Comparison of ENCODE assay signal across 8 cellular contexts in the genomic region with DNA sequence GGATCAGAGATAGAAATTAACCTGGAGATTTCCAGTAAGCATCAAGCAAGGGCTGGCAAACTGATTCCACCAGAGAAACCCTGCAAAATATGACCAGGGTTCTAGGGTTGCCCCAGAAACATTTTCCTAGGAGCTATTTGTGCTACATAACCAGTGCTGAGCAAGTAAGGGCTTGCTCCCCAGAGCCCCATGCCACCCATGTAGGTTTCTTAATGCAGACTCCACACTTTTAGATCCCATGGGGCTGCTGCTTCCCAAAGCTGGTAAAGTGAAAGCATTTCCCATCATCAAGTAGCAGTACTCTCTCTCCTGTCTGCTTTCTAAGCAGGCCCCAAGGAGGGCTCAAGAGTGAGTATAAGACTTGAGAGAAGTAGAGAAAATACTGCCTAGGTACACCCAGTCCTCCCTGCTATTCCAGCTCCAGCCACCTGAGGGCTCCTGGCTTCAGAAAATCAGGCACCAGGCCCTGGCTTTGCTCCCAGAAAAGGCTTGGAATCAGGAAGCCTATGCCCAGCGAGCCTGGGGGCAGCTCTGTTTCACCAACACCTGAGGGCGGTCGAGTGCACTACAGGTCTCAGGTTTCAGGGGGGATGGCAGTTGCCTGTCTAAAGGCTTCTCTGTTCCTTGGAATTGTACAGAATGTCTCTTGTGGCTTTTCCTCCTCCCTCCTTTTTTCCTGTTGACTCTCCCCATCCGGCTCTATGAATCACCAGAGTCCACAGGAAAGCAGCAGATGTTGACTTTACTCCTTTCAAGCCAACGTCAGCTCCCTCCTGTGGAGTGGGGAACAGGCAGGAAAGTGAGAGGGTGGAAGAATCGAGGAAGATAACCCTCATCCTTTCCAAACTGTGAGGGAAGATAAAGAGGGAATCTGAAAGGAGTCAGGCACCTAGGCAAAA. TPM values are rescaled to one million over a fixed set of nuclear protein-coding genes. Genes with fewer than 3 reads are reported as not detected.
A peak's percentile ranks its signal among the peaks of the same experiment; 100 is the strongest.
DNase-seq lines count a peak whose midpoint lies in the region; ATAC-seq, FAIRE-seq and TF ChIP-seq lines count a peak whose summit lies in the region.

No MANE protein-coding gene starts in this region.

- peak; percentile 92 for ATAC-seq in K562
- ATAC-seq in GM21423 (IDR thresholded peaks at IDR 0.05; ENCODE audit: unreplicated experiment): no peak

- H3K27ac ChIP-seq in K562 (ENCODE audit: extremely low read depth, low read depth, low read length): peak overlapping the region; percentile 40; the same call in 2 of the 3 replicates
- H3K27ac ChIP-seq in hepatocyte: peak overlapping the region; percentile 94

- peak; percentile 30 for DNase-seq in NOMO-1 treated with DMSO at 0.1 percent for 48 hours (lab: John Stamatoyannopoulos, UW; ENCODE audit: unreplicated experiment)
- DNase-seq in NOMO-1 treated with dmso at 0.1 percent for 144 hours (lab: John Stamatoyannopoulos, UW; ENCODE audit: unreplicated experiment): no peak
- peak; percentile 95 for DNase-seq in NCI-H1694 treated with DMSO at 0.1 percent for 48 hours (lab: John Stamatoyannopoulos, UW)
- DNase-seq in T-helper 9 cell: peak; percentile 39
- DNase-seq in K562 (ENCODE audit: extremely low read depth in 1 of 4, low spot score in 3 of 4): peak; percentile 86 to 89 (median 87)
- peak; percentile 98 for DNase-seq in hepatocyte (ENCODE audit: low spot score)
- DNase-seq in pulmonary artery endothelial cell (ENCODE audit: low read depth, low spot score): peak; percentile 99

- peak; percentile 90 to 93 for TF ChIP-seq RAD21 in K562 (CRISPR knock-in tag; conservative IDR thresholded peaks at IDR 0.05 in 1 of 2, IDR thresholded peaks at IDR 0.05 in 1 of 2)

- POLR2A ChIA-PET in K562 (lab: Yijun Ruan, JAX): interaction anchor here (0.7 to 1.9 kb wide), 13 partner anchors 12 to 160 kb away, joined by 3 to 11 read pairs (median 4); partner anchors contain the start of genes ANKRD34A, PIAS3, POLR3GL and RBM8A

- TF ChIP-seq EP300 in K562 (IDR thresholded peaks at IDR 0.05; ENCODE audit: low read length): no peak

- TF ChIP-seq CTCF in K562 (IDR thresholded peaks at IDR 0.05 in 2 of 3, conservative IDR thresholded peaks at IDR 0.05 in 1 of 3; ENCODE audit: insufficient read depth in 2 of 3, low read depth in 1 of 3, low read length in 3 of 3) (peak; percentile 94 to 97 (median 95)), hepatocyte (IDR thresholded peaks at IDR 0.05; ENCODE audit: poor library complexity) (peak; percentile 98)

- no peaks in the 10 kb centered on the region for H3K9me1 ChIP-seq in K562 (ENCODE audit: control insufficient read depth, insufficient read depth, low read length)

- H3K4me3 ChIP-seq in K562: peak overlapping the region; percentile 4; the same call in 1 of the 2 replicates
- no peak overlapping the region for H3K4me3 ChIP-seq in hepatocyte

- no TSS peak for BruUV-seq in K562 (replicated peaks; lab: Mats Ljungman, UMichigan)

- in situ Hi-C loops in K562 (cut with MboI): no loop called here

- peak overlapping the region; percentile 93 for H2AFZ ChIP-seq in K562 (ENCODE audit: low read depth, low read length)
- peak overlapping the region; percentile 5 for H2AFZ ChIP-seq in hepatocyte

- H3K4me2 ChIP-seq in K562 (ENCODE audit: insufficient read depth, low read length): peak overlapping the region; percentile 72
- peak overlapping the region; percentile 69 for H3K4me2 ChIP-seq in hepatocyte

- intact Hi-C loops in K562 (cut with micrococcal nuclease): loop anchor here (1.0 to 2.0 kb wide), 5 partner anchors 18 to 121 kb away; partner anchors contain the start of genes ITGA10 and NUDT17

- WGBS in K562 (ENCODE audit: insufficient coverage, low coverage, missing lambda C conversion rate): under 1% methylated on average over 6 of the region's 6 CpGs
- 5% methylated on average over 6 of the region's 6 CpGs for WGBS in hepatocyte (ENCODE audit: low lambda C conversion rate, missing lambda C conversion rate)

- H3K9ac ChIP-seq in K562 (ENCODE audit: insufficient read depth in 1 of 2, low read depth in 2 of 2, low read length in 2 of 2): peak overlapping the region; percentile 45 to 85; a peak in 3 of 4 replicates

- H3K79me2 ChIP-seq in K562 (ENCODE audit: control insufficient read depth, insufficient read depth, low read length) (no peaks in the 10 kb centered on the region), hepatocyte (no peaks in the 10 kb centered on the region)

- no peak for TF ChIP-seq POLR2A in K562 (conservative IDR thresholded peaks at IDR 0.05)

- H4K20me1 ChIP-seq in K562 (replicated peaks; ENCODE audit: control insufficient read depth, insufficient read depth, low read length): no peaks in the 10 kb centered on the region
- no peaks in the 10 kb centered on the region for H4K20me1 ChIP-seq in hepatocyte (ENCODE audit: insufficient read depth, poor library complexity, severe bottlenecking)

- H3K36me3 ChIP-seq in K562 (ENCODE audit: control insufficient read depth, insufficient read depth, low read length): no peaks in the 10 kb centered on the region
- H3K36me3 ChIP-seq in hepatocyte (replicated peaks; ENCODE audit: insufficient read depth, low read depth): no peaks in the 10 kb centered on the region

- FAIRE-seq in K562 (lab: Jason Lieb, UNC): peak; percentile 95

- no peaks in the 10 kb centered on the region for H3K9me2 ChIP-seq in hepatocyte (replicated peaks; ENCODE audit: insufficient read depth)

- H3K9me3 ChIP-seq in K562 (replicated peaks; ENCODE audit: control insufficient read depth, insufficient read depth, low read depth, low read length): no peaks in the 10 kb centered on the region
- no peaks in the 10 kb centered on the region for H3K9me3 ChIP-seq in hepatocyte (ENCODE audit: low read depth)

- no peaks in the 10 kb centered on the region for H3K27me3 ChIP-seq in K562 (ENCODE audit: control insufficient read depth in 2 of 2, insufficient read depth in 2 of 2, low read length in 2 of 2)
- H3K27me3 ChIP-seq in hepatocyte: no peaks in the 10 kb centered on the region

- H3K4me1 ChIP-seq in K562 (replicated peaks in 1 of 2; ENCODE audit: control insufficient read depth in 2 of 2, insufficient read depth in 2 of 2, low read length in 2 of 2): peaks cover 15 to 28% of the 10 kb centered on the region in 2 experiments
- peaks cover 16% of the 10 kb centered on the region for H3K4me1 ChIP-seq in hepatocyte (ENCODE audit: insufficient read depth)

- CTCF ChIA-PET in K562 (lab: Yijun Ruan, JAX; ENCODE audit: low intra/inter-chr PET ratio): interaction anchor here (0.6 to 2.6 kb wide), 7 partner anchors 18 to 122 kb away, joined by 3 to 32 read pairs (median 5); partner anchors contain the start of gene ITGA10

RNA-seq across cellular contexts. Expression of gene ANKRD35, which starts 6.2 kb away (rescaled TPM):
- total RNA-seq in K562 (2011; cell fraction: chromatin; rRNA removed; ENCODE audit: low replicate concordance): not detected in 2 replicates
- total RNA-seq in K562 (2011; cell fraction: nucleolus; rRNA removed): not detected in 2 replicates
- not detected in 2 replicates for total RNA-seq in K562 (2011; cell fraction: nucleoplasm; rRNA removed)
- total RNA-seq in K562 (2014; rRNA removed) (0.12 and 0.14 TPM in 2 replicates), K562 (2014; rRNA removed; fragmentation: Illumina TruSeq; extraction: Trizol) (0.07 TPM in 1 of 2 replicates, not detected in the other), K562 (2015; rRNA removed; fragmentation: Illumina TruSeq; extraction: Trizol) (0.08 TPM in 1 of 2 replicates, not detected in the other), K562 (2021) (0.07 TPM in 1 of 2 replicates, not detected in the other), hepatocyte (0.43 and 0.76 TPM in 2 replicates), pulmonary artery endothelial cell (0.32 and 0.33 TPM in 2 replicates)
- polyA plus RNA-seq in K562 (2011; rRNA removed) (not detected in 2 replicates), K562 (2014; fragmentation: Illumina TruSeq; extraction: Trizol) (0.07 TPM in 1 of 2 replicates, not detected in the other), K562 (2014; fragmentation: Nextera tagmentation; extraction: Ambion mirVana) (not detected), K562 (2014; rRNA removed) (0.07 TPM in 1 of 2 replicates, not detected in the other), hepatocyte (2.2 and 2.4 TPM in 2 replicates)
- polyA plus RNA-seq in K562 (2011; cell fraction: cytosol; rRNA removed): 0.04 TPM in 1 of 2 replicates, not detected in the other
- polyA plus RNA-seq in K562 (2011; cell fraction: nucleus; rRNA removed): 0.04 TPM in 1 of 2 replicates, not detected in the other
- 0.07 and 0.08 TPM in 2 replicates for polyA plus RNA-seq in K562 (2012)
- polyA minus RNA-seq in K562 (2011; rRNA and poly(A)+ RNA removed): not detected in 2 replicates
- polyA minus RNA-seq in K562 (2011; cell fraction: cytosol; rRNA and poly(A)+ RNA removed): not detected in 2 replicates
- not detected in 2 replicates for polyA minus RNA-seq in K562 (2011; cell fraction: nucleus; rRNA and poly(A)+ RNA removed)

RNA-seq across cellular contexts. Expression of gene ITGA10, which starts 18.0 kb away (rescaled TPM):
- total RNA-seq in K562 (2011; cell fraction: chromatin; rRNA removed; ENCODE audit: low replicate concordance): 0.25 and 1.3 TPM in 2 replicates
- total RNA-seq in K562 (2011; cell fraction: nucleolus; rRNA removed): 0.39 and 0.83 TPM in 2 replicates
- total RNA-seq in K562 (2011; cell fraction: nucleoplasm; rRNA removed): 0.59 and 0.99 TPM in 2 replicates
- total RNA-seq in K562 (2014; rRNA removed) (0.05 TPM in 1 of 2 replicates, not detected in the other), K562 (2014; rRNA removed; fragmentation: Illumina TruSeq; extraction: Trizol) (0.11 and 0.35 TPM in 2 replicates), K562 (2015; rRNA removed; fragmentation: Illumina TruSeq; extraction: Trizol) (0.08 and 0.14 TPM in 2 replicates), K562 (2021) (0.09 and 0.20 TPM in 2 replicates), hepatocyte (0.60 and 1.3 TPM in 2 replicates), pulmonary artery endothelial cell (32.2 and 104 TPM in 2 replicates)
- polyA plus RNA-seq in K562 (2011; rRNA removed) (0.14 and 0.26 TPM in 2 replicates), K562 (2014; fragmentation: Illumina TruSeq; extraction: Trizol) (0.06 and 0.09 TPM in 2 replicates), K562 (2014; fragmentation: Nextera tagmentation; extraction: Ambion mirVana) (under 1 TPM; 0.08 TPM), K562 (2014; rRNA removed) (0.01 and 0.65 TPM in 2 replicates), hepatocyte (2.1 and 4.7 TPM in 2 replicates)
- polyA plus RNA-seq in K562 (2011; cell fraction: cytosol; rRNA removed): 0.04 and 0.09 TPM in 2 replicates
- polyA plus RNA-seq in K562 (2011; cell fraction: nucleus; rRNA removed): 0.60 and 0.87 TPM in 2 replicates
- polyA plus RNA-seq in K562 (2012): 0.14 and 0.21 TPM in 2 replicates
- polyA minus RNA-seq in K562 (2011; rRNA and poly(A)+ RNA removed): 0.06 TPM in 1 of 2 replicates, not detected in the other
- polyA minus RNA-seq in K562 (2011; cell fraction: cytosol; rRNA and poly(A)+ RNA removed): not detected in 2 replicates
- polyA minus RNA-seq in K562 (2011; cell fraction: nucleus; rRNA and poly(A)+ RNA removed): 0.13 TPM in 1 of 2 replicates, not detected in the other

RNA-seq across cellular contexts. Expression of gene PEX11B, which starts 26.7 kb away (rescaled TPM):
- 12.2 and 19.4 TPM in 2 replicates for total RNA-seq in K562 (2011; cell fraction: chromatin; rRNA removed; ENCODE audit: low replicate concordance)
- 6.8 and 8.4 TPM in 2 replicates for total RNA-seq in K562 (2011; cell fraction: nucleolus; rRNA removed)
- total RNA-seq in K562 (2011; cell fraction: nucleoplasm; rRNA removed): 14.8 and 21.1 TPM in 2 replicates
- total RNA-seq in K562 (2014; rRNA removed) (13.2 and 18.8 TPM in 2 replicates), K562 (2014; rRNA removed; fragmentation: Illumina TruSeq; extraction: Trizol) (16.9 and 18.1 TPM in 2 replicates), K562 (2015; rRNA removed; fragmentation: Illumina TruSeq; extraction: Trizol) (18.5 and 18.6 TPM in 2 replicates), K562 (2021) (18.9 and 21.2 TPM in 2 replicates), hepatocyte (28.1 and 32.3 TPM in 2 replicates), pulmonary artery endothelial cell (30.9 and 31.9 TPM in 2 replicates)
- polyA plus RNA-seq in K562 (2011; rRNA removed) (60.0 and 60.3 TPM in 2 replicates), K562 (2014; fragmentation: Illumina TruSeq; extraction: Trizol) (24.6 and 26.3 TPM in 2 replicates), K562 (2014; fragmentation: Nextera tagmentation; extraction: Ambion mirVana) (10 to 100 TPM; 42.3 to 52.7 TPM), K562 (2014; rRNA removed) (21.7 and 23.4 TPM in 2 replicates), hepatocyte (26.8 and 30.4 TPM in 2 replicates)
- 22.5 and 45.5 TPM in 2 replicates for polyA plus RNA-seq in K562 (2011; cell fraction: cytosol; rRNA removed)
- 18.3 and 30.9 TPM in 2 replicates for polyA plus RNA-seq in K562 (2011; cell fraction: nucleus; rRNA removed)
- polyA plus RNA-seq in K562 (2012): 26.1 and 28.8 TPM in 2 replicates
- 18.8 and 21.3 TPM in 2 replicates for polyA minus RNA-seq in K562 (2011; rRNA and poly(A)+ RNA removed)
- polyA minus RNA-seq in K562 (2011; cell fraction: cytosol; rRNA and poly(A)+ RNA removed): 10.7 and 11.7 TPM in 2 replicates
- 5.0 and 6.7 TPM in 2 replicates for polyA minus RNA-seq in K562 (2011; cell fraction: nucleus; rRNA and poly(A)+ RNA removed)

RNA-seq across cellular contexts. Expression of gene PIAS3, which starts 33.0 kb away (rescaled TPM):
- total RNA-seq in K562 (2011; cell fraction: chromatin; rRNA removed; ENCODE audit: low replicate concordance): 64.2 and 113 TPM in 2 replicates
- 40.4 and 44.0 TPM in 2 replicates for total RNA-seq in K562 (2011; cell fraction: nucleolus; rRNA removed)
- total RNA-seq in K562 (2011; cell fraction: nucleoplasm; rRNA removed): 64.8 and 79.1 TPM in 2 replicates
- total RNA-seq in K562 (2014; rRNA removed) (7.9 and 10.4 TPM in 2 replicates), K562 (2014; rRNA removed; fragmentation: Illumina TruSeq; extraction: Trizol) (6.0 and 6.9 TPM in 2 replicates), K562 (2015; rRNA removed; fragmentation: Illumina TruSeq; extraction: Trizol) (7.4 and 7.5 TPM in 2 replicates), K562 (2021) (15.7 and 17.7 TPM in 2 replicates), hepatocyte (18.0 and 18.1 TPM in 2 replicates), pulmonary artery endothelial cell (7.6 and 9.8 TPM in 2 replicates)
- polyA plus RNA-seq in K562 (2011; rRNA removed) (8.5 and 16.5 TPM in 2 replicates), K562 (2014; fragmentation: Illumina TruSeq; extraction: Trizol) (22.6 and 25.6 TPM in 2 replicates), K562 (2014; fragmentation: Nextera tagmentation; extraction: Ambion mirVana) (1 to 10 TPM; 1.1 to 1.5 TPM), K562 (2014; rRNA removed) (14.3 and 16.2 TPM in 2 replicates), hepatocyte (51.2 and 60.7 TPM in 2 replicates)
- 14.3 and 15.1 TPM in 2 replicates for polyA plus RNA-seq in K562 (2011; cell fraction: cytosol; rRNA removed)
- polyA plus RNA-seq in K562 (2011; cell fraction: nucleus; rRNA removed): 72.5 and 78.3 TPM in 2 replicates
- polyA plus RNA-seq in K562 (2012): 16.7 and 21.4 TPM in 2 replicates
- polyA minus RNA-seq in K562 (2011; rRNA and poly(A)+ RNA removed): 6.3 and 7.1 TPM in 2 replicates
- 10.6 and 12.4 TPM in 2 replicates for polyA minus RNA-seq in K562 (2011; cell fraction: cytosol; rRNA and poly(A)+ RNA removed)
- polyA minus RNA-seq in K562 (2011; cell fraction: nucleus; rRNA and poly(A)+ RNA removed): 10.9 and 17.9 TPM in 2 replicates

RNA-seq across cellular contexts. Expression of gene RBM8A, which starts 35.4 kb away (rescaled TPM):
- 63.9 and 101 TPM in 2 replicates for total RNA-seq in K562 (2011; cell fraction: chromatin; rRNA removed; ENCODE audit: low replicate concordance)
- 34.0 and 44.1 TPM in 2 replicates for total RNA-seq in K562 (2011; cell fraction: nucleolus; rRNA removed)
- 61.8 and 68.6 TPM in 2 replicates for total RNA-seq in K562 (2011; cell fraction: nucleoplasm; rRNA removed)
- 235 and 257 TPM in 2 replicates for total RNA-seq in K562 (2014; rRNA removed)
- total RNA-seq in K562 (2014; rRNA removed; fragmentation: Illumina TruSeq; extraction: Trizol): 228 and 266 TPM in 2 replicates
- 283 and 291 TPM in 2 replicates for total RNA-seq in K562 (2015; rRNA removed; fragmentation: Illumina TruSeq; extraction: Trizol)
- total RNA-seq in K562 (2021): 206 and 215 TPM in 2 replicates
- 152 and 225 TPM in 2 replicates for polyA plus RNA-seq in K562 (2011; rRNA removed)
- 67.1 and 160 TPM in 2 replicates for polyA plus RNA-seq in K562 (2011; cell fraction: cytosol; rRNA removed)
- 67.1 and 106 TPM in 2 replicates for polyA plus RNA-seq in K562 (2011; cell fraction: nucleus; rRNA removed)
- 172 and 328 TPM in 2 replicates for polyA plus RNA-seq in K562 (2012)
- 240 and 324 TPM in 2 replicates for polyA plus RNA-seq in K562 (2014; fragmentation: Illumina TruSeq; extraction: Trizol)
- polyA plus RNA-seq in K562 (2014; fragmentation: Nextera tagmentation; extraction: Ambion mirVana): 1,000 to 10,000 TPM in 1 of 2 experiments, 100 to 1,000 TPM in 1; 763 to 1,035 TPM
- polyA plus RNA-seq in K562 (2014; rRNA removed): 301 and 311 TPM in 2 replicates
- 126 and 166 TPM in 2 replicates for polyA minus RNA-seq in K562 (2011; rRNA and poly(A)+ RNA removed)
- 31.0 and 43.5 TPM in 2 replicates for polyA minus RNA-seq in K562 (2011; cell fraction: cytosol; rRNA and poly(A)+ RNA removed)
- 26.1 and 42.1 TPM in 2 replicates for polyA minus RNA-seq in K562 (2011; cell fraction: nucleus; rRNA and poly(A)+ RNA removed)
- total RNA-seq in hepatocyte: 141 and 154 TPM in 2 replicates
- 185 and 189 TPM in 2 replicates for polyA plus RNA-seq in hepatocyte
- 129 and 198 TPM in 2 replicates for total RNA-seq in pulmonary artery endothelial cell

Comparison
In these comparisons a context has a peak if more than half of its experiments do, and no peak if none do; other contexts are left out.
1. RNA of gene ITGA10, which starts 18.0 kb away (total RNA-seq): 32.2 to 104 TPM in pulmonary artery endothelial cell; 0.60 to 1.3 TPM in hepatocyte and 0.05 to 1.3 TPM in K562; every median in the first group is over 10 times any median in the second.